In the genomic region with DNA sequence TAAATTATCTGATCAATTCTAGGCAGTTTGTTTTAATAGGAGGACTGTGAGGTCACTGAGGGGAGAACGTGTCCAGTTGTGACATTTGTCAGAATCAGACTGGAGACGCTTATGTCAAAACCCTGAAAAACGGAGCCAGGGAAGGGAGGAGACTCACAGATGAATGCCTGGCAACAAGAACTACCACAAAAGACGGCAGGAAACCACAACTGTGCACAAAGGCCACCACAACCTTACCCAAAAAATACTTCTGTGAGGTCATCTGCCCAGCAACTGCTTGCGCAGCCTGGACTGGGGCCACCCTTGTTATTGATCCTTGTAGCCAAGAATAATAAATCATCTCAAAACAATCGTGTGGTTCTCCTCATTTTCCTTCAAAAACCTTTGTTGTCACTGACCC, we compare ENCODE assay signal across 10 cellular contexts.
DNase-seq lines count a peak whose midpoint lies in the region; ATAC-seq and TF ChIP-seq lines count a peak whose summit lies in the region.
"Had no signal": no experiment of that assay in that cellular context is flagged by ENCODE, and none has a peak within 500 bp of the region (broad histone marks: within the 10 kb centered on the region; RNA-seq: fewer than 3 reads in every experiment).

No MANE protein-coding gene starts in this region.

- H3K27me3 Mint-ChIP-seq in chondrocyte (ENCODE audit: low read depth), result peaks cover 20% of the 10 kb centered on the region

- H3K4me1 Mint-ChIP-seq in chondrocyte (ENCODE audit: low read depth), result peaks cover 6% of the 10 kb centered on the region

- TF ChIP-seq CTCF in chondrocyte (IDR thresholded peaks at IDR 0.05) (no peak), omental fat pad (IDR thresholded peaks at IDR 0.05) (no peak)

- H3K36me3 Mint-ChIP-seq in activated naive CD4-positive, alpha-beta T cell treated with anti-CD3 and anti-CD28 coated beads, Interleukin-2, amount 50 U/mL, for 72 hours, result no peaks in the 10 kb centered on the region
- peaks cover 2% of the 10 kb centered on the region for H3K36me3 Mint-ChIP-seq in chondrocyte (ENCODE audit: low read depth)

- DNase-seq in NK-92 treated with Interleukin-12 subunit alpha and Interleukin-12 subunit beta, amount 100 ng/mL, for 24 hours (lab: John Stamatoyannopoulos, UW), result peak; percentile 26
- no peak for DNase-seq in NK-92 (lab: John Stamatoyannopoulos, UW; ENCODE audit: unreplicated experiment)
- DNase-seq in M059J (ENCODE audit: low read depth), result peak; percentile 64
- DNase-seq in activated naive CD4-positive, alpha-beta T cell treated with anti-CD3 and anti-CD28 coated beads, Interleukin-2, amount 50 U/mL, for 72 hours (ENCODE audit: low spot score in 2 of 2), result peak; percentile 45 to 60
- DNase-seq in stimulated activated naive CD4-positive, alpha-beta T cell treated with Interleukin-2 at 50 U/mL for 16 hours (lab: John Stamatoyannopoulos, UW), result peak; percentile 6
- no peak for DNase-seq in chondrocyte (ENCODE audit: low spot score)
- no peak for DNase-seq in iPS-NIHi11 (ENCODE audit: low spot score)
- DNase-seq in omental fat pad (ENCODE audit: low spot score), result no peak
- DNase-seq: cortex of kidney, HCEC 1CT had no signal

- H3K4me3 Mint-ChIP-seq in chondrocyte (ENCODE audit: unreplicated experiment), result no peak overlapping the region

- H3K27ac Mint-ChIP-seq in activated naive CD4-positive, alpha-beta T cell treated with anti-CD3 and anti-CD28 coated beads, Interleukin-2, amount 50 U/mL, for 72 hours, result peak overlapping the region in 1 of 2 donors; percentile 24
- no peak overlapping the region for H3K27ac Mint-ChIP-seq in chondrocyte (ENCODE audit: unreplicated experiment)

- peak; percentile 62 to 81 for ATAC-seq in activated naive CD4-positive, alpha-beta T cell treated with anti-CD3 and anti-CD28 coated beads, Interleukin-2, amount 50 U/mL, for 72 hours
- ATAC-seq in omental fat pad (ENCODE audit: low FRiP score), result no peak

- H3K9me3 Mint-ChIP-seq in activated naive CD4-positive, alpha-beta T cell treated with anti-CD3 and anti-CD28 coated beads, Interleukin-2, amount 50 U/mL, for 72 hours, result no peaks in the 10 kb centered on the region
- no peaks in the 10 kb centered on the region for H3K9me3 Mint-ChIP-seq in chondrocyte (ENCODE audit: low read depth)

Comparison
In these comparisons a context has a peak if more than half of its experiments do, and no peak if none do; other contexts are left out.
1. DNase-seq: peak in NK-92 treated with Interleukin-12 subunit alpha and Interleukin-12 subunit beta, amount 100 ng/mL, for 24 hours (single experiment), M059J (single experiment), activated naive CD4-positive, alpha-beta T cell treated with anti-CD3 and anti-CD28 coated beads, Interleukin-2, amount 50 U/mL, for 72 hours (2 of 2) and stimulated activated naive CD4-positive, alpha-beta T cell treated with Interleukin-2 at 50 U/mL for 16 hours (single experiment); none in NK-92 (single experiment), chondrocyte (single experiment), iPS-NIHi11 (single experiment) and omental fat pad (single experiment).